Comparison of ENCODE assay signal across 8 cellular contexts in the genomic region with DNA sequence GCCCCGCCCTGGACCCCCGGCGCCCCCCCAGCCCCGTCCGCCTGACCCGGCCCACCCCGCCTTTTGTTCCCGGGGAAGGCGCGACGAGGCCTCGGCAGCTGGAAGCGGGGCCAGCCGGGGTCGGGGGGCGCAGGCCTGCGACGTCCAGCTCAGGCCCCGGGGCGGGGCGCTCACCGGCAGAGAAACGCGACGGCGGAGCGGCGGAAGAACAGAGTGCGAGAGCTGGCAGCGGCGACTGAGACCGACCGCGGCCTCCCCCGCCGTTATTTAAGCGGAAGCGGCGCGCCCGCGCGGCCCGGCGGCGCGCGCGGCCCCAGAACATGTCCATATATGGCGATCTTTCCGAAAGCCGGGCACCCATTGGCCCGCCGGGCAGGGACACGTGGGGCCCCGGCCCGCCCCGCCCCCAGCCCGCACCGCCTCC. TPM values are rescaled to one million over a fixed set of nuclear protein-coding genes. Genes with fewer than 3 reads are reported as not detected.
DNase-seq lines count a peak whose midpoint lies in the region; ATAC-seq and TF ChIP-seq lines count a peak whose summit lies in the region.

TSS of gene ACTG1 (minus strand) at position 240 of the 424 bp plus-strand sequence. CDS start 445 bp downstream, outside the sequence.

- H2BK120ac ChIP-seq in IMR-90 (ENCODE audit: low read depth, low read length) = peak within 1 kb of the TSS; percentile 90

- peak within 1 kb of the TSS; percentile 92 to 96 for H4K8ac ChIP-seq in IMR-90 (ENCODE audit: low read depth in 2 of 2, low read length in 2 of 2)

- no peak for TF ChIP-seq RAD21 in IMR-90 (IDR thresholded peaks at IDR 0.05; ENCODE audit: low read length)

- H3K18ac ChIP-seq in IMR-90 (ENCODE audit: low read depth, low read length) = peak within 1 kb of the TSS; percentile 72

- H3K4me3 ChIP-seq in CD4-positive, CD25-positive, alpha-beta regulatory T cell (ENCODE audit: low read depth, low read length) = peak within 1 kb of the TSS; percentile 86
- H3K4me3 ChIP-seq in IMR-90 (ENCODE audit: insufficient read depth, low read depth, low read length) = peak within 1 kb of the TSS; percentile 79
- H3K4me3 ChIP-seq in PC-9 = peak within 1 kb of the TSS; percentile 81

- CTCF ChIA-PET in IMR-90 (lab: Yijun Ruan, JAX) = no interaction called here
- CTCF ChIA-PET in PC-9 (lab: Charles Lee) = interaction anchor here (0.6 kb wide), 1 partner anchor 163 kb away, joined by 4 read pairs; no protein-coding TSS in a partner anchor

- no peak within 1 kb of the TSS; the same call in 1 of the 2 replicates for H2BK20ac ChIP-seq in IMR-90 (ENCODE audit: low read depth, low read length)

- WGBS in IMR-90 (ENCODE audit: extremely low coverage in 2 of 2, insufficient read length in 1 of 2), 2 experiments = 0% methylated on average over 30 of the region's 60 CpGs; no CpG with 5 or more reads in 1 of the 2 experiments

- TF ChIP-seq CTCF in IMR-90 (conservative IDR thresholded peaks at IDR 0.05; ENCODE audit: low read depth, low read length) (no peak), PC-9 (conservative IDR thresholded peaks at IDR 0.05) (no peak)

- peak within 1 kb of the TSS; percentile 93 for H3K14ac ChIP-seq in IMR-90 (replicated peaks; ENCODE audit: low read depth, low read length)

- H2AK9ac ChIP-seq in IMR-90 (replicated peaks; ENCODE audit: low read depth, low read length, poor library complexity) = peak within 1 kb of the TSS; percentile 100

- H3K36me3 ChIP-seq in CD4-positive, CD25-positive, alpha-beta regulatory T cell (ENCODE audit: control insufficient read depth, insufficient read depth, low read length) = peaks cover 31% of the 10 kb centered on the region
- peaks cover 37% of the 10 kb centered on the region for H3K36me3 ChIP-seq in IMR-90 (ENCODE audit: control insufficient read depth, insufficient read depth, low read length)
- peaks cover 32% of the 10 kb centered on the region for H3K36me3 ChIP-seq in PC-9 (ENCODE audit: low read depth)

- peak within 1 kb of the TSS; percentile 98 for H3K9ac ChIP-seq in IMR-90 (ENCODE audit: low read depth, low read length)

- POLR2A ChIA-PET in IMR-90 (lab: Charles Lee; ENCODE audit: unreplicated experiment) (interaction anchor here (0.5 to 1.1 kb wide), 9 partner anchors 14 to 167 kb away, joined by 3 to 7 read pairs (median 3); partner anchors contain the start of gene BAHCC1), PC-9 (lab: Charles Lee; ENCODE audit: unreplicated experiment) (interaction anchor here (0.7 kb wide), 4 partner anchors 40 to 203 kb away, joined by 3 to 9 read pairs (median 6); no protein-coding TSS in a partner anchor)

- H4K20me1 ChIP-seq in IMR-90 (ENCODE audit: insufficient read depth, low read length) = peaks cover 63% of the 10 kb centered on the region
- H4K20me1 ChIP-seq in PC-9 (ENCODE audit: insufficient read depth) = peaks cover 41% of the 10 kb centered on the region

- peak within 1 kb of the TSS; percentile 99 for H4K91ac ChIP-seq in IMR-90 (ENCODE audit: insufficient read depth, low read depth, low read length)

- H3K4me2 ChIP-seq in IMR-90 (ENCODE audit: low read depth, low read length) (peak within 1 kb of the TSS; percentile 84), PC-9 (peak within 1 kb of the TSS; percentile 99)

- H3K27ac ChIP-seq in CD4-positive, CD25-positive, alpha-beta regulatory T cell (ENCODE audit: insufficient read depth, low read length, poor library complexity, severe bottlenecking) = peak within 1 kb of the TSS; percentile 90
- H3K27ac ChIP-seq in IMR-90 (ENCODE audit: insufficient read depth, low read length) = peak within 1 kb of the TSS; percentile 99
- H3K27ac ChIP-seq in PC-9 = peak within 1 kb of the TSS; percentile 96
- H3K27ac ChIP-seq in epithelial cell of prostate = peak within 1 kb of the TSS; percentile 100

- peaks cover 0 to 5% (median 0%) of the 10 kb centered on the region in 7 donors for H3K9me3 Mint-ChIP-seq in CD4-positive, CD25-positive, alpha-beta regulatory T cell

- H3K4ac ChIP-seq in IMR-90 (ENCODE audit: low read depth, low read length) = peak within 1 kb of the TSS; percentile 99

- peak within 1 kb of the TSS; percentile 76; the same call in 1 of the 3 replicates for H2BK15ac ChIP-seq in IMR-90 (ENCODE audit: low read depth, low read length)

- H2AFZ ChIP-seq in IMR-90 (replicated peaks; ENCODE audit: low read length, poor library complexity) (peak within 1 kb of the TSS; percentile 86), PC-9 (no peak within 1 kb of the TSS)

- H3K79me2 ChIP-seq in PC-9 (ENCODE audit: low read depth) = peaks cover 67% of the 10 kb centered on the region

- H3K9me2 ChIP-seq in PC-9 (ENCODE audit: insufficient read depth) = no peaks in the 10 kb centered on the region

- H3K27me3 Mint-ChIP-seq in CD4-positive, CD25-positive, alpha-beta regulatory T cell = peaks cover 5% of the 10 kb centered on the region

- no TSS peak for BruUV-seq in IMR-90 (replicated peaks; lab: Mats Ljungman, UMichigan)
- no TSS peak for BruUV-seq in PC-9 (replicated peaks; lab: Mats Ljungman, UMichigan)

- H3K23ac ChIP-seq in IMR-90 (ENCODE audit: low read depth, low read length) = peak within 1 kb of the TSS; percentile 86

- intact Hi-C loops in IMR-90 (cut with micrococcal nuclease) = no loop called here
- intact Hi-C loops in PC-9 (cut with micrococcal nuclease; ENCODE audit: unreplicated experiment) = no loop called here

- peak within 1 kb of the TSS; percentile 95 for H2BK5ac ChIP-seq in IMR-90 (ENCODE audit: low read depth, low read length, poor library complexity, severe bottlenecking)

- H3K79me1 ChIP-seq in IMR-90 (ENCODE audit: low read depth in 1 of 2, low read length in 2 of 2) = peaks cover 3 to 59% of the 10 kb centered on the region in 2 experiments; a peak in 3 of 4 replicates

- peak; percentile 99 for TF ChIP-seq POLR2A in IMR-90 (IDR thresholded peaks at IDR 0.05; ENCODE audit: low read depth, low read length)

- peaks cover 36% of the 10 kb centered on the region for H3K36me3 Mint-ChIP-seq in CD4-positive, CD25-positive, alpha-beta regulatory T cell

- H3K56ac ChIP-seq in IMR-90 (ENCODE audit: extremely low read depth, insufficient read depth, low read length) = peak within 1 kb of the TSS; percentile 94

- peak within 1 kb of the TSS; percentile 94 to 99 (median 97) for H3K4me3 Mint-ChIP-seq in CD4-positive, CD25-positive, alpha-beta regulatory T cell

- in situ Hi-C loops in IMR-90 (cut with MboI; ENCODE audit: low sequenced_read_pairs) = no loop called here

- peak within 1 kb of the TSS; percentile 96 to 99 (median 97) for H3K27ac Mint-ChIP-seq in CD4-positive, CD25-positive, alpha-beta regulatory T cell

- peak; percentile 77 to 79 for ATAC-seq in CD4-positive, CD25-positive, alpha-beta regulatory T cell (ENCODE audit: low read depth in 2 of 2)
- ATAC-seq in GM19467 (IDR thresholded peaks at IDR 0.05; ENCODE audit: unreplicated experiment) = peak; percentile 43
- ATAC-seq in IMR-90 (ENCODE audit: low read depth) = peak; percentile 25

- peak within 1 kb of the TSS; percentile 99 for H2AK5ac ChIP-seq in IMR-90 (ENCODE audit: low read depth, low read length)

- dilution Hi-C loops in IMR-90 (cut with HindIII; ENCODE audit: low sequenced_read_pairs, unreplicated experiment) = no loop called here

- no peaks in the 10 kb centered on the region for H3K27me3 ChIP-seq in CD4-positive, CD25-positive, alpha-beta regulatory T cell (ENCODE audit: control insufficient read depth, insufficient read depth, low read length)
- H3K27me3 ChIP-seq in IMR-90 (ENCODE audit: control insufficient read depth, insufficient read depth, low read length) (no peaks in the 10 kb centered on the region), PC-9 (ENCODE audit: insufficient read depth, low read depth) (no peaks in the 10 kb centered on the region)

- H3K4me1 Mint-ChIP-seq in CD4-positive, CD25-positive, alpha-beta regulatory T cell = peaks cover 5 to 57% (median 21%) of the 10 kb centered on the region in 4 donors

- peaks cover 70% of the 10 kb centered on the region for H3F3A ChIP-seq in PC-9 (ENCODE audit: insufficient read depth, low read depth)

- peaks cover 72% of the 10 kb centered on the region for H3K4me1 ChIP-seq in CD4-positive, CD25-positive, alpha-beta regulatory T cell (ENCODE audit: control insufficient read depth, insufficient read depth, low read length, poor library complexity, severe bottlenecking)
- H3K4me1 ChIP-seq in IMR-90 (ENCODE audit: control insufficient read depth, insufficient read depth, low read length) (peaks cover 13% of the 10 kb centered on the region), PC-9 (replicated peaks; ENCODE audit: insufficient read depth) (peaks cover 16% of the 10 kb centered on the region)

- H4K5ac ChIP-seq in IMR-90 (ENCODE audit: low read depth, low read length) = peak within 1 kb of the TSS; percentile 74

- H3K9me1 ChIP-seq in IMR-90 (ENCODE audit: insufficient read depth, low read length) = no peaks in the 10 kb centered on the region

- no peaks in the 10 kb centered on the region for H3K9me3 ChIP-seq in CD4-positive, CD25-positive, alpha-beta regulatory T cell (ENCODE audit: control insufficient read depth in 2 of 2, low read length in 2 of 2)
- H3K9me3 ChIP-seq in IMR-90 (ENCODE audit: control insufficient read depth, insufficient read depth, low read length) (no peaks in the 10 kb centered on the region), PC-9 (ENCODE audit: insufficient read depth, low read depth) (no peaks in the 10 kb centered on the region)

- peak; percentile 87 to 92 (median 91) for DNase-seq in CD4-positive, CD25-positive, alpha-beta regulatory T cell
- DNase-seq in IMR-90 (peak; percentile 91), PC-9 (peak; percentile 69 to 94), activated T-cell treated with anti-CD3 and anti-CD28 coated beads for 48 hours (ENCODE audit: low read depth) (peak; percentile 92), epithelial cell of prostate (ENCODE audit: low read depth, low spot score) (peak; percentile 64), mucosa of gallbladder (ENCODE audit: low spot score) (peak; percentile 95)
- DNase-seq in stimulated activated CD8-positive, alpha-beta memory T cell treated with anti-CD3 and anti-CD28 coated beads, Interleukin-4, amount 100 ng/mL, for 1 hour (ENCODE audit: low read depth in 2 of 2, low spot score in 1 of 2) = peak; percentile 81 to 88

TF ChIP-seq in IMR-90, 13 proteins besides CTCF, POLR2A, EP300 and RAD21 (continues in another document):
- TF ChIP-seq, protein P1, sequence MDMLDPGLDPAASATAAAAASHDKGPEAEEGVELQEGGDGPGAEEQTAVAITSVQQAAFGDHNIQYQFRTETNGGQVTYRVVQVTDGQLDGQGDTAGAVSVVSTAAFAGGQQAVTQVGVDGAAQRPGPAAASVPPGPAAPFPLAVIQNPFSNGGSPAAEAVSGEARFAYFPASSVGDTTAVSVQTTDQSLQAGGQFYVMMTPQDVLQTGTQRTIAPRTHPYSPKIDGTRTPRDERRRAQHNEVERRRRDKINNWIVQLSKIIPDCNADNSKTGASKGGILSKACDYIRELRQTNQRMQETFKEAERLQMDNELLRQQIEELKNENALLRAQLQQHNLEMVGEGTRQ (IDR thresholded peaks at IDR 0.05; ENCODE audit: low read depth, low read length) = peak; percentile 90

RNA-seq across cellular contexts. Expression of gene ACTG1, which starts in this region (rescaled TPM):
- 1,684 TPM for total RNA-seq in CD4-positive, CD25-positive, alpha-beta regulatory T cell
- 1,000 to 10,000 TPM; 1,881 to 2,724 (median 2,486) TPM for polyA plus RNA-seq in CD4-positive, CD25-positive, alpha-beta regulatory T cell
- 12,144 and 15,732 TPM in 2 replicates for total RNA-seq in IMR-90 (2012; rRNA removed)
- polyA plus RNA-seq in IMR-90 (2012; rRNA removed) = 10,271 and 10,907 TPM in 2 replicates
- 46,606 and 47,328 TPM in 2 replicates for polyA plus RNA-seq in IMR-90 (2012; cell fraction: cytosol; rRNA removed)
- 8,917 and 28,399 TPM in 2 replicates for polyA plus RNA-seq in IMR-90 (2012; cell fraction: nucleus; rRNA removed; ENCODE audit: low replicate concordance)
- 3,629 and 4,502 TPM in 2 replicates for total RNA-seq in PC-9 (2021)
- 2,344 TPM for total RNA-seq in mucosa of gallbladder

Comparison
In these comparisons a context has a peak if more than half of its experiments do, and no peak if none do; other contexts are left out.
1. Peak in every context shown above with its lines: DNase-seq, ATAC-seq, H3K4me3 ChIP-seq and H3K27ac ChIP-seq.
2. ATAC-seq: peak in every context shown above with its lines; median percentile 78 in CD4-positive, CD25-positive, alpha-beta regulatory T cell; 43 in GM19467; 25 in IMR-90.